ENCODE assay signal across 8 cellular contexts in the genomic region with DNA sequence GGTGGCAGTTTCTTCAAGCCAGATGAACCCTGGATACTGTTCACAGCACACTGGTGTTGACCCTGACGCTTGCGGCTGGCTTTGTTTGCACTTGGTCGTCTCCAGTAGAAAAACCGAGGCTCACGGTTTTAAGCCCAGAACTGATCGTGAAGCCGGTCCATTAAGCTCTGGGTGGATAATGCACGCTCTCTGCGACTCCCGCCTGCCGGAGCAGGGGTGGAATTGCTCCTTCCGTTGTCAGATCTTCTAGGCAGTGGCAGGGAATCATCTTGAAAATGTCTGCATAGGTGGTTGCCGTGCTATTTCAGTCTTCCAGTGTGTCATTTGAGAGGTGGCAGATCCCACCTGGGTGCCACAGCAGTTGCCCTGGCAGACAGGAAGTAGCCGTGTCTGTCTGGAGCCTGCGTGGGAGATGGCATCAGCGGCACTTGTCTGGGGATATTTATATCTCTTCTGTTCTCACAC. TPM values are rescaled to one million over a fixed set of nuclear protein-coding genes. Genes with fewer than 3 reads are reported as not detected.
A peak's percentile ranks its signal among the peaks of the same experiment; 100 is the strongest.
DNase-seq lines count a peak whose midpoint lies in the region; ATAC-seq and TF ChIP-seq lines count a peak whose summit lies in the region.

No MANE protein-coding gene starts in this region.

- intact Hi-C loops in esophagus muscularis mucosa (cut with DNase I), result no loop called here
- intact Hi-C loops in lower leg skin (cut with DNase I; ENCODE audit: low total_unique reads), result no loop called here

- H3K27me3 ChIP-seq in esophagus muscularis mucosa (no peaks in the 10 kb centered on the region), neutrophil (no peaks in the 10 kb centered on the region)

- 52% methylated on average over 12 of the region's 16 CpGs for WGBS in esophagus muscularis mucosa
- 82% methylated on average over 16 of the region's 16 CpGs for WGBS in lower leg skin, 2 donors

- ATAC-seq in GM19463 (IDR thresholded peaks at IDR 0.05; ENCODE audit: unreplicated experiment), result no peak

- H3K9me3 ChIP-seq in esophagus muscularis mucosa, result no peaks in the 10 kb centered on the region
- no peaks in the 10 kb centered on the region for H3K9me3 ChIP-seq in neutrophil

- H3K4me3 ChIP-seq in esophagus muscularis mucosa, result peak overlapping the region; percentile 3 to 42 (median 30)
- H3K4me3 ChIP-seq in neutrophil (ENCODE audit: low read depth in 1 of 2, low read length in 1 of 2), result no peak overlapping the region
- H3K4me3 ChIP-seq in lower leg skin (ENCODE audit: low read depth, poor library complexity, severe bottlenecking), result no peak overlapping the region

- TF ChIP-seq CTCF in esophagus muscularis mucosa (IDR thresholded peaks at IDR 0.05) (peak; percentile 29 to 64 (median 53)), neutrophil (IDR thresholded peaks at IDR 0.05) (no peak), lower leg skin (IDR thresholded peaks at IDR 0.05) (no peak)

- peak; percentile 47 for DNase-seq in NCI-H2107 treated with DMSO at 0.1 percent for 48 hours (lab: John Stamatoyannopoulos, UW; ENCODE audit: unreplicated experiment)
- DNase-seq in NCI-H2107 (lab: John Stamatoyannopoulos, UW), result no peak
- peak; percentile 61 for DNase-seq in activated CD8-positive, alpha-beta memory T cell treated with anti-CD3 and anti-CD28 coated beads, Interleukin-2, amount 50 U/mL, for 48 hours
- DNase-seq in esophagus muscularis mucosa (ENCODE audit: extremely low spot score), result no peak
- no peak for DNase-seq in lower leg skin (ENCODE audit: low spot score in 2 of 2)
- no peak for DNase-seq in NK-92 treated with Interleukin-12 subunit alpha and Interleukin-12 subunit beta, amount 100 ng/mL, for 24 hours (lab: John Stamatoyannopoulos, UW)

- H3K4me1 ChIP-seq in esophagus muscularis mucosa (peaks cover 39 to 62% (median 45%) of the 10 kb centered on the region in 4 donors), neutrophil (ENCODE audit: control insufficient read depth in 1 of 2, insufficient read depth in 1 of 2, low read depth in 1 of 2, low read length in 1 of 2) (peaks cover 16 to 20% of the 10 kb centered on the region in 2 experiments)

- no peak for TF ChIP-seq POLR2A in esophagus muscularis mucosa (IDR thresholded peaks at IDR 0.05; ENCODE audit: low read depth)
- TF ChIP-seq POLR2A in lower leg skin (IDR thresholded peaks at IDR 0.05), result no peak

- TF ChIP-seq EP300 in esophagus muscularis mucosa (IDR thresholded peaks at IDR 0.05), result no peak

- H3K36me3 ChIP-seq in esophagus muscularis mucosa, result peaks cover 15 to 28% (median 23%) of the 10 kb centered on the region in 4 donors
- H3K36me3 ChIP-seq in neutrophil, result peaks cover 19% of the 10 kb centered on the region

- H3K27ac ChIP-seq in esophagus muscularis mucosa (replicated peaks in 1 of 4) (peak overlapping the region; percentile 60 to 68 (median 64)), neutrophil (peak overlapping the region; percentile 65)

RNA-seq across cellular contexts. Expression of a gene that starts 35.9 kb away (rescaled TPM):
- total RNA-seq in esophagus muscularis mucosa, result 10 to 100 TPM; 25.7 to 37.3 (median 31.5) TPM
- total RNA-seq in lower leg skin, result 10 to 100 TPM; 43.1 to 87.4 (median 61.3) TPM

RNA-seq across cellular contexts. Expression of a gene that starts 57.5 kb away (rescaled TPM):
- 10 to 100 TPM; 23.4 to 46.1 (median 36.3) TPM for total RNA-seq in esophagus muscularis mucosa
- total RNA-seq in lower leg skin, result 10 to 100 TPM; 22.0 to 41.3 (median 30.3) TPM

Comparison
In these comparisons a context has a peak if more than half of its experiments do, and no peak if none do; other contexts are left out.
1. DNase-seq: peak in NCI-H2107 treated with DMSO at 0.1 percent for 48 hours (single experiment) and activated CD8-positive, alpha-beta memory T cell treated with anti-CD3 and anti-CD28 coated beads, Interleukin-2, amount 50 U/mL, for 48 hours (single experiment); none in NCI-H2107 (single experiment), esophagus muscularis mucosa (single experiment), lower leg skin (0 of 2) and NK-92 treated with Interleukin-12 subunit alpha and Interleukin-12 subunit beta, amount 100 ng/mL, for 24 hours (single experiment).
2. H3K4me3 ChIP-seq: peak in esophagus muscularis mucosa (4 of 4); none in neutrophil (0 of 2) and lower leg skin (single experiment).
3. CTCF ChIP-seq: peak in esophagus muscularis mucosa (3 of 3); none in neutrophil (single experiment) and lower leg skin (0 of 3).